Comparison of ENCODE assay signal across 1 cellular context in genomic region chr7:19663816-19664531, GRCh38.
TF ChIP-seq lines count a peak whose summit lies in the region.

No MANE protein-coding gene starts in this region.

TF ChIP-seq in HepG2, 621 proteins besides CTCF, POLR2A, EP300 and RAD21 (continued from another document):
- no peak for TF ChIP-seq PAXIP1 (CRISPR knock-in tag; conservative IDR thresholded peaks at IDR 0.05)
- TF ChIP-seq USF2 (IDR thresholded peaks at IDR 0.05; ENCODE audit: low read depth, low read length) = no peak
- TF ChIP-seq USF2 (CRISPR knock-in tag; IDR thresholded peaks at IDR 0.05; ENCODE audit: borderline replicate concordance) = no peak
- TF ChIP-seq RCOR2 (CRISPR knock-in tag; IDR thresholded peaks at IDR 0.05) = no peak
- no peak for TF ChIP-seq ELF4 (CRISPR knock-in tag; IDR thresholded peaks at IDR 0.05; ENCODE audit: borderline replicate concordance)
- TF ChIP-seq, protein P1, sequence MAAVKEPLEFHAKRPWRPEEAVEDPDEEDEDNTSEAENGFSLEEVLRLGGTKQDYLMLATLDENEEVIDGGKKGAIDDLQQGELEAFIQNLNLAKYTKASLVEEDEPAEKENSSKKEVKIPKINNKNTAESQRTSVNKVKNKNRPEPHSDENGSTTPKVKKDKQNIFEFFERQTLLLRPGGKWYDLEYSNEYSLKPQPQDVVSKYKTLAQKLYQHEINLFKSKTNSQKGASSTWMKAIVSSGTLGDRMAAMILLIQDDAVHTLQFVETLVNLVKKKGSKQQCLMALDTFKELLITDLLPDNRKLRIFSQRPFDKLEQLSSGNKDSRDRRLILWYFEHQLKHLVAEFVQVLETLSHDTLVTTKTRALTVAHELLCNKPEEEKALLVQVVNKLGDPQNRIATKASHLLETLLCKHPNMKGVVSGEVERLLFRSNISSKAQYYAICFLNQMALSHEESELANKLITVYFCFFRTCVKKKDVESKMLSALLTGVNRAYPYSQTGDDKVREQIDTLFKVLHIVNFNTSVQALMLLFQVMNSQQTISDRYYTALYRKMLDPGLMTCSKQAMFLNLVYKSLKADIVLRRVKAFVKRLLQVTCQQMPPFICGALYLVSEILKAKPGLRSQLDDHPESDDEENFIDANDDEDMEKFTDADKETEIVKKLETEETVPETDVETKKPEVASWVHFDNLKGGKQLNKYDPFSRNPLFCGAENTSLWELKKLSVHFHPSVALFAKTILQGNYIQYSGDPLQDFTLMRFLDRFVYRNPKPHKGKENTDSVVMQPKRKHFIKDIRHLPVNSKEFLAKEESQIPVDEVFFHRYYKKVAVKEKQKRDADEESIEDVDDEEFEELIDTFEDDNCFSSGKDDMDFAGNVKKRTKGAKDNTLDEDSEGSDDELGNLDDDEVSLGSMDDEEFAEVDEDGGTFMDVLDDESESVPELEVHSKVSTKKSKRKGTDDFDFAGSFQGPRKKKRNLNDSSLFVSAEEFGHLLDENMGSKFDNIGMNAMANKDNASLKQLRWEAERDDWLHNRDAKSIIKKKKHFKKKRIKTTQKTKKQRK (IDR thresholded peaks at IDR 0.05; ENCODE audit: low read length) = no peak
- TF ChIP-seq, protein P2, sequence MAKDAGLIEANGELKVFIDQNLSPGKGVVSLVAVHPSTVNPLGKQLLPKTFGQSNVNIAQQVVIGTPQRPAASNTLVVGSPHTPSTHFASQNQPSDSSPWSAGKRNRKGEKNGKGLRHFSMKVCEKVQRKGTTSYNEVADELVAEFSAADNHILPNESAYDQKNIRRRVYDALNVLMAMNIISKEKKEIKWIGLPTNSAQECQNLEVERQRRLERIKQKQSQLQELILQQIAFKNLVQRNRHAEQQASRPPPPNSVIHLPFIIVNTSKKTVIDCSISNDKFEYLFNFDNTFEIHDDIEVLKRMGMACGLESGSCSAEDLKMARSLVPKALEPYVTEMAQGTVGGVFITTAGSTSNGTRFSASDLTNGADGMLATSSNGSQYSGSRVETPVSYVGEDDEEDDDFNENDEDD (CRISPR knock-in tag; IDR thresholded peaks at IDR 0.05; ENCODE audit: borderline replicate concordance) = no peak
- TF ChIP-seq, protein P3, sequence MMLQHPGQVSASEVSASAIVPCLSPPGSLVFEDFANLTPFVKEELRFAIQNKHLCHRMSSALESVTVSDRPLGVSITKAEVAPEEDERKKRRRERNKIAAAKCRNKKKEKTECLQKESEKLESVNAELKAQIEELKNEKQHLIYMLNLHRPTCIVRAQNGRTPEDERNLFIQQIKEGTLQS (CRISPR knock-in tag; IDR thresholded peaks at IDR 0.05) = no peak
- no peak for TF ChIP-seq ZHX2 (IDR thresholded peaks at IDR 0.05; ENCODE audit: low read depth)
- TF ChIP-seq ZHX2 (CRISPR knock-in tag; IDR thresholded peaks at IDR 0.05; ENCODE audit: borderline replicate concordance) = no peak
- no peak for TF ChIP-seq ATF4 (CRISPR knock-in tag; IDR thresholded peaks at IDR 0.05)
- no peak for TF ChIP-seq ZNF562 (CRISPR knock-in tag; IDR thresholded peaks at IDR 0.05; ENCODE audit: borderline replicate concordance)
- no peak for TF ChIP-seq MTF2 (CRISPR knock-in tag; IDR thresholded peaks at IDR 0.05; ENCODE audit: borderline replicate concordance)
- no peak for TF ChIP-seq ZNF709 (CRISPR knock-in tag; IDR thresholded peaks at IDR 0.05)
